17 cellular contexts compared by ENCODE assay signal in genomic region chr14:75915063-75915462, GRCh38.
"Had no signal": no experiment of that assay in that cellular context is flagged by ENCODE, and none has a peak within 500 bp of the region (broad histone marks: within the 10 kb centered on the region; RNA-seq: fewer than 3 reads in every experiment).

No MANE protein-coding gene starts in this region.

- H3K36me3 Mint-ChIP-seq: activated naive CD8-positive, alpha-beta T cell treated with anti-CD3 and anti-CD28 coated beads for 36 hours; WTC11 had no signal

- DNase-seq: activated CD4-positive, alpha-beta T cell treated with anti-CD3 and anti-CD28 coated beads for 36 hours; activated CD4-positive, alpha-beta T cell treated with anti-CD3 and anti-CD28 coated beads, Interleukin-2, amount 50 U/mL, for 48 hours; activated naive CD4-positive, alpha-beta T cell; activated naive CD8-positive, alpha-beta T cell treated with anti-CD3 and anti-CD28 coated beads for 36 hours; activated T-cell treated with anti-CD3 and anti-CD28 coated beads for 4 hours; amygdala; heart left ventricle; left ventricle myocardium inferior; stimulated activated naive CD8-positive, alpha-beta T cell treated with anti-CD3 and anti-CD28 coated beads, Interleukin-15, Interleukin-2, amounts not matched to agents 100 U/mL and 50 U/mL, for 24 hours; substantia nigra; tibial artery had no signal

- FAIRE-seq: urothelium cell line had no signal

- H3K4me1 ChIP-seq: gastroesophageal sphincter, tibial artery had no signal

- ATAC-seq: activated CD4-positive, alpha-beta T cell treated with anti-CD3 and anti-CD28 coated beads for 36 hours; gastroesophageal sphincter; heart left ventricle; stimulated activated naive CD8-positive, alpha-beta T cell treated with anti-CD3 and anti-CD28 coated beads, Interleukin-15, Interleukin-2, amounts not matched to agents 100 U/mL and 50 U/mL, for 24 hours; WTC11 had no signal

- H3K27me3 Mint-ChIP-seq: activated CD4-positive, alpha-beta T cell treated with anti-CD3 and anti-CD28 coated beads for 36 hours; activated naive CD8-positive, alpha-beta T cell treated with anti-CD3 and anti-CD28 coated beads for 36 hours; central memory CD8-positive, alpha-beta T cell; progenitor cell of endocrine pancreas had no signal

- H3K27ac Mint-ChIP-seq: activated CD4-positive, alpha-beta T cell treated with anti-CD3 and anti-CD28 coated beads for 36 hours; activated naive CD8-positive, alpha-beta T cell treated with anti-CD3 and anti-CD28 coated beads for 36 hours; progenitor cell of endocrine pancreas; WTC11 had no signal

- H3K27ac ChIP-seq: coronary artery, gastroesophageal sphincter, heart left ventricle, left ventricle myocardium inferior, tibial artery had no signal

- H3K4me3 ChIP-seq: coronary artery, gastroesophageal sphincter, heart left ventricle, left ventricle myocardium inferior, tibial artery had no signal

- H3K27me3 ChIP-seq: gastroesophageal sphincter, heart left ventricle, tibial artery had no signal

- H3K36me3 ChIP-seq: left ventricle myocardium inferior, tibial artery had no signal

- H3K4me3 Mint-ChIP-seq: activated CD4-positive, alpha-beta T cell treated with anti-CD3 and anti-CD28 coated beads for 36 hours; central memory CD8-positive, alpha-beta T cell; WTC11 had no signal

- H3K4me1 Mint-ChIP-seq: activated CD4-positive, alpha-beta T cell treated with anti-CD3 and anti-CD28 coated beads for 36 hours; central memory CD8-positive, alpha-beta T cell had no signal

- H3K9me3 Mint-ChIP-seq: activated naive CD8-positive, alpha-beta T cell treated with anti-CD3 and anti-CD28 coated beads for 36 hours; central memory CD8-positive, alpha-beta T cell; WTC11 had no signal

- H3K9me3 ChIP-seq: gastroesophageal sphincter, heart left ventricle, left ventricle myocardium inferior, tibial artery had no signal
